9 cellular contexts compared by ENCODE assay signal in genomic region chr18:11149441-11150270, GRCh38. TPM values are rescaled to one million over a fixed set of nuclear protein-coding genes. Genes with fewer than 3 reads are reported as not detected.
DNase-seq lines count a peak whose midpoint lies in the region; ATAC-seq and TF ChIP-seq lines count a peak whose summit lies in the region.
"Had no signal": no experiment of that assay in that cellular context is flagged by ENCODE, and none has a peak within 500 bp of the region (broad histone marks: within the 10 kb centered on the region; RNA-seq: fewer than 3 reads in every experiment).

Gene PIEZO2, minus strand, starts transcription at chr18:11149569. Its CDS starts 981 bp downstream, at chr18:11148588.

- peaks cover 0 to 61% (median 34%) of the 10 kb centered on the region in 7 donors for H3K27me3 ChIP-seq in spleen (replicated peaks in 1 of 7)

- H3K27ac ChIP-seq in spleen, result no peak within 1 kb of the TSS

- H3K4me3 ChIP-seq in AG04449 (ENCODE audit: low read depth, low read length), result peak within 1 kb of the TSS; percentile 57
- H3K4me3 ChIP-seq in astrocyte of the spinal cord (ENCODE audit: low read depth, low read length), result peak within 1 kb of the TSS; percentile 34
- H3K4me3 ChIP-seq in spleen, result peak within 1 kb of the TSS; percentile 10 to 66 (median 34)

- POLR2A ChIA-PET in AG04449 (lab: Yijun Ruan, JAX), result no interaction called here

- peaks cover 3 to 26% (median 18%) of the 10 kb centered on the region in 6 donors for H3K4me1 ChIP-seq in spleen

- 5 to 17% (median 7%) methylated on average over 20 to 62 of the region's 62 CpGs for WGBS in spleen, 5 donors

- no peak for TF ChIP-seq POLR2A in spleen (IDR thresholded peaks at IDR 0.05)

- in situ Hi-C loops in astrocyte of the spinal cord (cut with HindIII; ENCODE audit: low sequenced_read_pairs), result no loop called here

- TF ChIP-seq CTCF in AG04449 (IDR thresholded peaks at IDR 0.05; ENCODE audit: insufficient read depth, low read length, missing control alignments) (no peak), astrocyte of the spinal cord (IDR thresholded peaks at IDR 0.05; ENCODE audit: low read depth, low read length) (no peak), spleen (IDR thresholded peaks at IDR 0.05 in 8 of 11, conservative IDR thresholded peaks at IDR 0.05 in 3 of 11) (no peak)

- no peak for DNase-seq in AG04449 (ENCODE audit: low read depth, low spot score)
- peak; percentile 46 for DNase-seq in astrocyte of the spinal cord (ENCODE audit: low read depth, low spot score)
- peak; percentile 66 for DNase-seq in inferior parietal cortex (ENCODE audit: extremely low spot score)
- peak; percentile 81 for DNase-seq in spleen

- CTCF ChIA-PET in AG04449 (lab: Yijun Ruan, JAX), result interaction anchor here (0.8 to 2.8 kb wide), 3 partner anchors 9 to 404 kb away, joined by 4 to 13 read pairs (median 11); no protein-coding TSS in a partner anchor

- H3K9me3 ChIP-seq in spleen, result no peaks in the 10 kb centered on the region

- intact Hi-C loops in spleen (cut with DNase I; ENCODE audit: low total_unique reads), result loop anchor here (10.0 kb wide), 1 partner anchor 295 kb away; no protein-coding TSS in a partner anchor

- ATAC-seq in GM18907 (IDR thresholded peaks at IDR 0.05; ENCODE audit: unreplicated experiment), result peak; percentile 82
- peak; percentile 56 for ATAC-seq in HG03520 (IDR thresholded peaks at IDR 0.05; ENCODE audit: unreplicated experiment)
- no peak for ATAC-seq in HG02970 (IDR thresholded peaks at IDR 0.05; ENCODE audit: low FRiP score, unreplicated experiment)
- ATAC-seq in HG03571 (IDR thresholded peaks at IDR 0.05; ENCODE audit: unreplicated experiment), result no peak
- ATAC-seq: HCT116 had no signal

- H3K36me3 ChIP-seq in spleen, result no peaks in the 10 kb centered on the region

RNA-seq across cellular contexts. Expression of gene PIEZO2, which starts in this region (rescaled TPM):
- total RNA-seq in spleen, result 10 to 100 TPM in 4 of 7 donors, 1 to 10 TPM in 3; 4.6 to 13.0 (median 10.3) TPM
- under 1 TPM; 0.42 to 0.76 (median 0.61) TPM for polyA plus RNA-seq in spleen

Comparison
In these comparisons a context has a peak if more than half of its experiments do, and no peak if none do; other contexts are left out.
1. ATAC-seq: peak in GM18907 (single experiment) and HG03520 (single experiment); none in HG02970 (single experiment) and HG03571 (single experiment).
2. Peak in every context shown above with its lines, with median percentiles within 50 percentile points of each other: H3K4me3 ChIP-seq.